1 cellular context compared by ENCODE assay signal in genomic region chr2:240434728-240435456, GRCh38.
A peak's percentile ranks its signal among the peaks of the same experiment; 100 is the strongest.
TF ChIP-seq lines count a peak whose summit lies in the region.

No MANE protein-coding gene starts in this region.

TF ChIP-seq in A549, 52 proteins besides CTCF, POLR2A, EP300 and RAD21 (continued from another document):
- TF ChIP-seq REST (IDR thresholded peaks at IDR 0.05) (no peak), GATA3 (IDR thresholded peaks at IDR 0.05; ENCODE audit: borderline replicate concordance) (peak; percentile 30; the same call in 1 of the 2 replicates), KDM1A (IDR thresholded peaks at IDR 0.05; ENCODE audit: low read depth) (no peak), NR3C1 (IDR thresholded peaks at IDR 0.05) (no peak), E2F6 (IDR thresholded peaks at IDR 0.05; ENCODE audit: borderline replicate concordance, low read depth) (peak; percentile 70), FOSB (CRISPR knock-in tag; IDR thresholded peaks at IDR 0.05) (no peak), JUN (IDR thresholded peaks at IDR 0.05) (peak in 1 of 2 experiments; percentile 79; a peak in 3 of 5 replicates), ZNF302 (CRISPR knock-in tag; IDR thresholded peaks at IDR 0.05) (no peak), PBX3 (IDR thresholded peaks at IDR 0.05) (no peak), CBX8 (IDR thresholded peaks at IDR 0.05) (no peak), BHLHE40 (IDR thresholded peaks at IDR 0.05; ENCODE audit: low read depth, low read length) (no peak), FOSL2 (IDR thresholded peaks at IDR 0.05) (no peak), FOSL2 (CRISPR knock-in tag; IDR thresholded peaks at IDR 0.05) (no peak), ZSCAN20 (CRISPR knock-in tag; IDR thresholded peaks at IDR 0.05) (no peak)
- TF ChIP-seq, protein P1, sequence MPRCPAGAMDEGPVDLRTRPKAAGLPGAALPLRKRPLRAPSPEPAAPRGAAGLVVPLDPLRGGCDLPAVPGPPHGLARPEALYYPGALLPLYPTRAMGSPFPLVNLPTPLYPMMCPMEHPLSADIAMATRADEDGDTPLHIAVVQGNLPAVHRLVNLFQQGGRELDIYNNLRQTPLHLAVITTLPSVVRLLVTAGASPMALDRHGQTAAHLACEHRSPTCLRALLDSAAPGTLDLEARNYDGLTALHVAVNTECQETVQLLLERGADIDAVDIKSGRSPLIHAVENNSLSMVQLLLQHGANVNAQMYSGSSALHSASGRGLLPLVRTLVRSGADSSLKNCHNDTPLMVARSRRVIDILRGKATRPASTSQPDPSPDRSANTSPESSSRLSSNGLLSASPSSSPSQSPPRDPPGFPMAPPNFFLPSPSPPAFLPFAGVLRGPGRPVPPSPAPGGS (IDR thresholded peaks at IDR 0.05): peak; percentile 77; the same call in 2 of the 3 replicates
- TF ChIP-seq, protein P2, sequence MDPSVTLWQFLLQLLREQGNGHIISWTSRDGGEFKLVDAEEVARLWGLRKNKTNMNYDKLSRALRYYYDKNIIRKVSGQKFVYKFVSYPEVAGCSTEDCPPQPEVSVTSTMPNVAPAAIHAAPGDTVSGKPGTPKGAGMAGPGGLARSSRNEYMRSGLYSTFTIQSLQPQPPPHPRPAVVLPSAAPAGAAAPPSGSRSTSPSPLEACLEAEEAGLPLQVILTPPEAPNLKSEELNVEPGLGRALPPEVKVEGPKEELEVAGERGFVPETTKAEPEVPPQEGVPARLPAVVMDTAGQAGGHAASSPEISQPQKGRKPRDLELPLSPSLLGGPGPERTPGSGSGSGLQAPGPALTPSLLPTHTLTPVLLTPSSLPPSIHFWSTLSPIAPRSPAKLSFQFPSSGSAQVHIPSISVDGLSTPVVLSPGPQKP (IDR thresholded peaks at IDR 0.05; ENCODE audit: low read depth, low read length): no peak
